Comparison of ENCODE assay signal across 9 cellular contexts in the genomic region with DNA sequence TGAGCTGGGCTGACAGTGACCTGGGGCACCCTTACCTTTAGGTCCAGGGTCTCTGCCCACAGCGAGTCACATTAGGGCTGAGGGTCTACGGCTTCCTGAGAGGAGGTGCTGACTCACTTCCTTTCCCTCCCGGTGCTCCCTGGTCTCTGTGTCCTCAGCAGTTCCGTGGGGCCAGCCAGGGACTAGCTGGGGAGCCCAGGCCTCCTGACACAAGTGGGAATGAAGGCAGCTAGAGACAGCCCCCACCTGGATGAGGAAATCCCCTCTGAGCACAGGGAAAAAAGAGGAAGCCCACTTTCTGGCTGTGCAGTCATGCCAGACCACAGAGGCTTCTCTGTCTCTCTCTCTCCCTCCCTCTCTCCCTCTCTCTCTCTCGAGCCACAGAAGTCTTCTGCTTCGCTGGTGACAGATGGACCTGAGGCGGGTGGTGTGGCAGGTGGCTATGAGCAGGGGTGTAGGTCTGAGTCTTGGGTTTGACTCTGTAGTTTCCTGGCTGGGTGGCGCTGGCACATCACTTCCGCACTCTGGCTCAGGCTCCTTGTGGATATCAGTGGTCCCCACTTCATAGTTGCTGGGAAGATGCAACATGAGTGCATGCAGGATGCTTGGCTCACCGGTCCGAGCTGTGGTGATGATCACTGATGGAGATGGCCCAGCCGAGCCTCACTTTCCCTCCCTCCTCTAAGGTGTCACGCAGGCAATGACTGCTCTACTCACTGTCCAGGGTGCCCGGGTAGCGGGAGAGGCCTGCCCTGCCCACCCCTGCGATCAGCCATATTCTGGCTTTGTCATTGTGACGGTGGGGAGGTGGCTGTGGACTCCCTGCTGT. TPM values are rescaled to one million over a fixed set of nuclear protein-coding genes. Genes with fewer than 3 reads are reported as not detected.
DNase-seq lines count a peak whose midpoint lies in the region; ATAC-seq and TF ChIP-seq lines count a peak whose summit lies in the region.
"Had no signal": no experiment of that assay in that cellular context is flagged by ENCODE, and none has a peak within 500 bp of the region (broad histone marks: within the 10 kb centered on the region; RNA-seq: fewer than 3 reads in every experiment).

No MANE protein-coding gene starts in this region.

- no peak overlapping the region for H2BK120ac ChIP-seq in H9 (ENCODE audit: low read depth, low read length, poor library complexity, severe bottlenecking)

- no peak overlapping the region for H3K14ac ChIP-seq in H9 (ENCODE audit: insufficient read depth, low read length)

- peaks cover 13% of the 10 kb centered on the region for H3K23me2 ChIP-seq in H9 (ENCODE audit: insufficient read length, low read depth, low read length, poor library complexity, severe bottlenecking)

- no peak overlapping the region for H3K9ac ChIP-seq in H9 (ENCODE audit: extremely low read depth, insufficient read length, low read length)

- no peaks in the 10 kb centered on the region for H3K9me3 ChIP-seq in H9 (ENCODE audit: control insufficient read depth, low read depth, low read length)

- no peak overlapping the region for H2AK5ac ChIP-seq in H9 (ENCODE audit: insufficient read length, low read length)

- H2BK12ac ChIP-seq in H9 (ENCODE audit: insufficient read length, low read depth, low read length): no peak overlapping the region

- ATAC-seq in GM21528 (IDR thresholded peaks at IDR 0.05; ENCODE audit: low FRiP score, unreplicated experiment): no peak

- no peak overlapping the region; the same call in 1 of the 2 replicates for H2BK15ac ChIP-seq in H9 (ENCODE audit: low read depth, low read length)

- H3K36me3 Mint-ChIP-seq in H9 (ENCODE audit: insufficient read depth in 1 of 3, low read depth in 3 of 3): peaks cover 4 to 20% (median 18%) of the 10 kb centered on the region in 3 experiments; a peak in 6 of 7 replicates

- peaks cover 17 to 19% of the 10 kb centered on the region in 2 experiments for H3K4me1 Mint-ChIP-seq in H9

- no peaks in the 10 kb centered on the region for H3K4me1 ChIP-seq in H9 (ENCODE audit: insufficient read depth, low read length)

- H3K79me2 ChIP-seq in H9 (ENCODE audit: insufficient read depth, low read length): no peaks in the 10 kb centered on the region

- no CpG with 5 or more reads among the region's 17 CpGs for WGBS in H9 (ENCODE audit: extremely low coverage, insufficient read length, low lambda C conversion rate)

- H3T11ph ChIP-seq in H9 (ENCODE audit: low read length): no peak overlapping the region

- no peak overlapping the region for H4K91ac ChIP-seq in H9 (ENCODE audit: insufficient read length, low read depth, low read length)

- H2AFZ ChIP-seq in H9 (ENCODE audit: low read length): no peak overlapping the region

- no peak overlapping the region for H3K4me2 ChIP-seq in H9 (ENCODE audit: insufficient read depth, insufficient read length, low read length)

- no peak overlapping the region for H4K5ac ChIP-seq in H9 (ENCODE audit: insufficient read length, low read depth, low read length)

- no peaks in the 10 kb centered on the region for H3K27me3 ChIP-seq in H9 (ENCODE audit: insufficient read depth, low read length)

- H3K56ac ChIP-seq in H9 (ENCODE audit: insufficient read length, low read depth, low read length): no peak overlapping the region

- H2BK5ac ChIP-seq in H9 (ENCODE audit: insufficient read length, low read length): no peak overlapping the region

- H3K18ac ChIP-seq in H9 (ENCODE audit: insufficient read length, low read depth, low read length): no peak overlapping the region

- H4K8ac ChIP-seq in H9 (replicated peaks; ENCODE audit: insufficient read length, low read depth, low read length): no peak overlapping the region

- no peaks in the 10 kb centered on the region for H4K20me1 ChIP-seq in H9 (ENCODE audit: control insufficient read depth, insufficient read depth, insufficient read length)

- no peak for TF ChIP-seq CTCF in H9 (conservative IDR thresholded peaks at IDR 0.05)

- H3K4me3 Mint-ChIP-seq in H9: no peak overlapping the region

- no peaks in the 10 kb centered on the region for H3K9me3 Mint-ChIP-seq in H9

- H3K23ac ChIP-seq in H9 (ENCODE audit: insufficient read length, low read depth, low read length): no peak overlapping the region

- peak overlapping the region in 2 of 3 experiments; percentile 70 to 83; a peak in 2 of 7 replicates for H3K27ac Mint-ChIP-seq in H9

- H2BK20ac ChIP-seq in H9 (ENCODE audit: low read depth, low read length, poor library complexity, severe bottlenecking): no peak overlapping the region

- no peaks in the 10 kb centered on the region for H3K79me1 ChIP-seq in H9 (ENCODE audit: insufficient read depth, low read depth, low read length, poor library complexity, severe bottlenecking)

- DNase-seq in ELR (ENCODE audit: low read depth): peak; percentile 81
- DNase-seq in H9: no peak
- peak; percentile 86 for DNase-seq in SKM-1 treated with dmso at 0.1 percent for 144 hours (lab: John Stamatoyannopoulos, UW; ENCODE audit: unreplicated experiment)
- peak; percentile 16 for DNase-seq in left kidney (ENCODE audit: low read depth, low spot score)
- no peak for DNase-seq in SHP77 (lab: John Stamatoyannopoulos, UW)
- no peak for DNase-seq in hypothalamus (lab: John Stamatoyannopoulos, UW)
- DNase-seq in NCI-H1105 (lab: John Stamatoyannopoulos, UW): no peak
- DNase-seq: effector CD8-positive, alpha-beta T cell had no signal

- no peak overlapping the region for H3K4ac ChIP-seq in H9 (ENCODE audit: low read depth, low read length)

- no peak overlapping the region for H3K27ac ChIP-seq in H9 (ENCODE audit: insufficient read length, low read depth, low read length)

- H3K27me3 Mint-ChIP-seq in H9 (ENCODE audit: low read depth): no peaks in the 10 kb centered on the region

RNA-seq across cellular contexts. Expression of gene SLC66A1, which starts 3.5 kb away (rescaled TPM):
- total RNA-seq in H9 (2021): 22.5 TPM in 2 replicates

RNA-seq across cellular contexts. Expression of gene AKR7A2, which starts 3.6 kb away (rescaled TPM):
- 48.0 and 50.3 TPM in 2 replicates for total RNA-seq in H9 (2021)

RNA-seq across cellular contexts. Expression of gene AKR7A3, which starts 27.0 kb away (rescaled TPM):
- total RNA-seq in H9 (2021): 0.74 and 0.81 TPM in 2 replicates

Comparison
In these comparisons a context has a peak if more than half of its experiments do, and no peak if none do; other contexts are left out.
1. DNase-seq: peak in ELR (single experiment), SKM-1 treated with dmso at 0.1 percent for 144 hours (single experiment) and left kidney (single experiment); none in H9 (single experiment), SHP77 (0 of 2), hypothalamus (0 of 51) and NCI-H1105 (single experiment).